ENCODE assay signal across 19 cellular contexts in genomic region chr6:13419826-13420225, GRCh38.
DNase-seq lines count a peak whose midpoint lies in the region; ATAC-seq and TF ChIP-seq lines count a peak whose summit lies in the region.
"Had no signal": no experiment of that assay in that cellular context is flagged by ENCODE, and none has a peak within 500 bp of the region (broad histone marks: within the 10 kb centered on the region; RNA-seq: fewer than 3 reads in every experiment).

No MANE protein-coding gene starts in this region.

- peaks cover 2% of the 10 kb centered on the region for H3K27me3 ChIP-seq in CD4-positive, CD25-positive, alpha-beta regulatory T cell (ENCODE audit: control insufficient read depth, insufficient read depth, low read length)
- H3K27me3 ChIP-seq in right atrium auricular region (no peaks in the 10 kb centered on the region), gastrocnemius medialis (no peaks in the 10 kb centered on the region)
- H3K27me3 ChIP-seq: gastroesophageal sphincter had no signal

- CTCF ChIA-PET in activated CD8-positive, alpha-beta T cell treated with anti-CD3 and anti-CD28 coated beads, Interleukin-2, amount 10 ng/mL, durations not matched to agents 7 days and 5 days (lab: Charles Lee): interaction anchor here (1.0 to 1.5 kb wide), 2 partner anchors 9 to 34 kb away, joined by 3 read pairs; no protein-coding TSS in a partner anchor

- TF ChIP-seq CTCF in right atrium auricular region (IDR thresholded peaks at IDR 0.05) (no peak), gastrocnemius medialis (IDR thresholded peaks at IDR 0.05 in 4 of 5, conservative IDR thresholded peaks at IDR 0.05 in 1 of 5) (no peak)

- H3K4me1 ChIP-seq in CD4-positive, CD25-positive, alpha-beta regulatory T cell (ENCODE audit: control insufficient read depth, insufficient read depth, low read length, poor library complexity, severe bottlenecking): no peaks in the 10 kb centered on the region
- peaks cover 0 to 95% of the 10 kb centered on the region in 2 donors for H3K4me1 ChIP-seq in right atrium auricular region
- peaks cover 75 to 76% of the 10 kb centered on the region in 2 donors for H3K4me1 ChIP-seq in gastrocnemius medialis

- H3K27me3 Mint-ChIP-seq in CD4-positive, CD25-positive, alpha-beta regulatory T cell: peaks cover 20% of the 10 kb centered on the region
- H3K27me3 Mint-ChIP-seq in activated CD8-positive, alpha-beta T cell treated with anti-CD3 and anti-CD28 coated beads, Interleukin-2, amount 10 ng/mL, durations not matched to agents 7 days and 5 days (ENCODE audit: low read depth): peaks cover 2% of the 10 kb centered on the region
- peaks cover 3% of the 10 kb centered on the region for H3K27me3 Mint-ChIP-seq in T-helper 2 cell treated with Interferon-gamma antibody and Interleukin-4, amounts not matched to agents 5 μg/mL and 100 μg/mL, for 36 hours (ENCODE audit: low read depth)
- H3K27me3 Mint-ChIP-seq: activated T-cell treated with anti-CD3 and anti-CD28 coated beads, Interleukin-2, amount 50 U/mL, for 24 hours had no signal

- ATAC-seq in CD4-positive, CD25-positive, alpha-beta regulatory T cell (ENCODE audit: low read depth in 2 of 2): no peak
- peak; percentile 33 for ATAC-seq in activated CD8-positive, alpha-beta T cell treated with anti-CD3 and anti-CD28 coated beads, Interleukin-2, amount 10 ng/mL, durations not matched to agents 7 days and 5 days
- ATAC-seq in gastrocnemius medialis: no peak
- ATAC-seq: gastroesophageal sphincter, T-helper 17 cell had no signal

- in situ Hi-C loops in gastrocnemius medialis (cut with MboI; ENCODE audit: low sequenced_read_pairs in 4 of 4): loop anchor here in 1 of 4 donors (25.0 kb wide), 1 partner anchor 117 kb away; no protein-coding TSS in a partner anchor

- H3K9me3 Mint-ChIP-seq in CD4-positive, CD25-positive, alpha-beta regulatory T cell: peaks cover 0 to 2% (median 0%) of the 10 kb centered on the region in 7 donors
- no peaks in the 10 kb centered on the region for H3K9me3 Mint-ChIP-seq in activated CD8-positive, alpha-beta T cell treated with anti-CD3 and anti-CD28 coated beads, Interleukin-2, amount 10 ng/mL, durations not matched to agents 7 days and 5 days (ENCODE audit: insufficient read depth)
- H3K9me3 Mint-ChIP-seq in T-helper 2 cell treated with Interferon-gamma antibody and Interleukin-4, amounts not matched to agents 5 μg/mL and 100 μg/mL, for 36 hours: peaks cover 7% of the 10 kb centered on the region

- intact Hi-C loops in gastrocnemius medialis (cut with DNase I; ENCODE audit: low total_unique reads): loop anchor here (10.0 kb wide), 1 partner anchor 395 kb away; the partner anchor contains the start of gene MCUR1

- peaks cover 0 to 14% (median 6%) of the 10 kb centered on the region in 4 donors for H3K4me1 Mint-ChIP-seq in CD4-positive, CD25-positive, alpha-beta regulatory T cell
- peaks cover 23% of the 10 kb centered on the region for H3K4me1 Mint-ChIP-seq in activated CD8-positive, alpha-beta T cell treated with anti-CD3 and anti-CD28 coated beads, Interleukin-2, amount 10 ng/mL, durations not matched to agents 7 days and 5 days (ENCODE audit: low read depth)
- peaks cover 15% of the 10 kb centered on the region for H3K4me1 Mint-ChIP-seq in T-helper 2 cell treated with Interferon-gamma antibody and Interleukin-4, amounts not matched to agents 5 μg/mL and 100 μg/mL, for 36 hours (ENCODE audit: low read depth)

- POLR2A ChIA-PET in activated CD8-positive, alpha-beta T cell treated with anti-CD3 and anti-CD28 coated beads, Interleukin-2, amount 10 ng/mL, durations not matched to agents 7 days and 5 days (lab: Charles Lee): no interaction called here

- no peak for DNase-seq in CD4-positive, CD25-positive, alpha-beta regulatory T cell
- no peak for DNase-seq in activated CD8-positive, alpha-beta T cell treated with anti-CD3 and anti-CD28 coated beads, Interleukin-2, amount 10 ng/mL, durations not matched to agents 7 days and 5 days
- DNase-seq in right atrium auricular region (ENCODE audit: low spot score) (no peak), gastrocnemius medialis (no peak), HuH-7.5 (ENCODE audit: low spot score) (no peak), NOMO-1 (lab: John Stamatoyannopoulos, UW; ENCODE audit: unreplicated experiment in 2 of 2) (no peak)
- DNase-seq in T-helper 2 cell treated with Interferon-gamma antibody and Interleukin-4, amounts not matched to agents 5 μg/mL and 100 μg/mL, for 36 hours (ENCODE audit: low spot score): no peak
- DNase-seq in stimulated activated CD8-positive, alpha-beta memory T cell treated with anti-CD3 and anti-CD28 coated beads, Interleukin-4, amount 100 ng/mL, for 48 hours: no peak
- DNase-seq: activated CD4-positive, alpha-beta T cell treated with anti-CD3 and anti-CD28 coated beads for 4 hours; activated T-cell treated with anti-CD3 and anti-CD28 coated beads, Interleukin-2, amount 50 U/mL, for 24 hours; GF-D8; Kasumi-1; mesendoderm; NCI-H1417 treated with DMSO at 0.1 percent for 48 hours; NK-92 treated with Interleukin-12 subunit alpha and Interleukin-12 subunit beta, amount 100 ng/mL, for 24 hours; nucleus accumbens; T-helper 17 cell had no signal

- H3K36me3 Mint-ChIP-seq in CD4-positive, CD25-positive, alpha-beta regulatory T cell: no peaks in the 10 kb centered on the region
- peaks cover 10% of the 10 kb centered on the region for H3K36me3 Mint-ChIP-seq in activated CD8-positive, alpha-beta T cell treated with anti-CD3 and anti-CD28 coated beads, Interleukin-2, amount 10 ng/mL, durations not matched to agents 7 days and 5 days (ENCODE audit: low read depth)
- H3K36me3 Mint-ChIP-seq in T-helper 2 cell treated with Interferon-gamma antibody and Interleukin-4, amounts not matched to agents 5 μg/mL and 100 μg/mL, for 36 hours (ENCODE audit: low read depth): peaks cover 5% of the 10 kb centered on the region

- no peak for TF ChIP-seq POLR2A in gastrocnemius medialis (IDR thresholded peaks at IDR 0.05)

- peak overlapping the region in 2 of 3 donors; percentile 18 to 45 for H3K27ac Mint-ChIP-seq in CD4-positive, CD25-positive, alpha-beta regulatory T cell
- peak overlapping the region; percentile 6 for H3K27ac Mint-ChIP-seq in activated CD8-positive, alpha-beta T cell treated with anti-CD3 and anti-CD28 coated beads, Interleukin-2, amount 10 ng/mL, durations not matched to agents 7 days and 5 days
- H3K27ac Mint-ChIP-seq in T-helper 2 cell treated with Interferon-gamma antibody and Interleukin-4, amounts not matched to agents 5 μg/mL and 100 μg/mL, for 36 hours: no peak overlapping the region
- H3K27ac Mint-ChIP-seq: activated T-cell treated with anti-CD3 and anti-CD28 coated beads, Interleukin-2, amount 50 U/mL, for 24 hours; T-helper 17 cell had no signal

- no peaks in the 10 kb centered on the region for H3K36me3 ChIP-seq in CD4-positive, CD25-positive, alpha-beta regulatory T cell (ENCODE audit: control insufficient read depth, insufficient read depth, low read length)
- no peaks in the 10 kb centered on the region for H3K36me3 ChIP-seq in right atrium auricular region
- no peaks in the 10 kb centered on the region for H3K36me3 ChIP-seq in gastrocnemius medialis
- H3K36me3 ChIP-seq: gastroesophageal sphincter had no signal

- no peak overlapping the region for H3K27ac ChIP-seq in CD4-positive, CD25-positive, alpha-beta regulatory T cell (ENCODE audit: insufficient read depth, low read length, poor library complexity, severe bottlenecking)
- H3K27ac ChIP-seq in right atrium auricular region (peak overlapping the region; percentile 78 to 91), gastrocnemius medialis (peak overlapping the region; percentile 5 to 27 (median 14))

- no peaks in the 10 kb centered on the region for H3K9me3 ChIP-seq in CD4-positive, CD25-positive, alpha-beta regulatory T cell (ENCODE audit: control insufficient read depth in 2 of 2, low read length in 2 of 2)
- no peaks in the 10 kb centered on the region for H3K9me3 ChIP-seq in right atrium auricular region
- H3K9me3 ChIP-seq in gastrocnemius medialis: no peaks in the 10 kb centered on the region
- H3K9me3 ChIP-seq: gastroesophageal sphincter had no signal

- no peak overlapping the region for H3K4me3 ChIP-seq in CD4-positive, CD25-positive, alpha-beta regulatory T cell (ENCODE audit: low read depth, low read length)
- no peak overlapping the region for H3K4me3 ChIP-seq in right atrium auricular region
- no peak overlapping the region for H3K4me3 ChIP-seq in gastrocnemius medialis
- H3K4me3 ChIP-seq: gastroesophageal sphincter, skin epidermis had no signal

- no peak overlapping the region for H3K4me3 Mint-ChIP-seq in CD4-positive, CD25-positive, alpha-beta regulatory T cell
- H3K4me3 Mint-ChIP-seq in activated CD8-positive, alpha-beta T cell treated with anti-CD3 and anti-CD28 coated beads, Interleukin-2, amount 10 ng/mL, durations not matched to agents 7 days and 5 days: no peak overlapping the region
- no peak overlapping the region for H3K4me3 Mint-ChIP-seq in T-helper 2 cell treated with Interferon-gamma antibody and Interleukin-4, amounts not matched to agents 5 μg/mL and 100 μg/mL, for 36 hours
- H3K4me3 Mint-ChIP-seq: activated T-cell treated with anti-CD3 and anti-CD28 coated beads, Interleukin-2, amount 50 U/mL, for 24 hours had no signal
